Comparison of ENCODE assay signal across 8 cellular contexts in the genomic region with DNA sequence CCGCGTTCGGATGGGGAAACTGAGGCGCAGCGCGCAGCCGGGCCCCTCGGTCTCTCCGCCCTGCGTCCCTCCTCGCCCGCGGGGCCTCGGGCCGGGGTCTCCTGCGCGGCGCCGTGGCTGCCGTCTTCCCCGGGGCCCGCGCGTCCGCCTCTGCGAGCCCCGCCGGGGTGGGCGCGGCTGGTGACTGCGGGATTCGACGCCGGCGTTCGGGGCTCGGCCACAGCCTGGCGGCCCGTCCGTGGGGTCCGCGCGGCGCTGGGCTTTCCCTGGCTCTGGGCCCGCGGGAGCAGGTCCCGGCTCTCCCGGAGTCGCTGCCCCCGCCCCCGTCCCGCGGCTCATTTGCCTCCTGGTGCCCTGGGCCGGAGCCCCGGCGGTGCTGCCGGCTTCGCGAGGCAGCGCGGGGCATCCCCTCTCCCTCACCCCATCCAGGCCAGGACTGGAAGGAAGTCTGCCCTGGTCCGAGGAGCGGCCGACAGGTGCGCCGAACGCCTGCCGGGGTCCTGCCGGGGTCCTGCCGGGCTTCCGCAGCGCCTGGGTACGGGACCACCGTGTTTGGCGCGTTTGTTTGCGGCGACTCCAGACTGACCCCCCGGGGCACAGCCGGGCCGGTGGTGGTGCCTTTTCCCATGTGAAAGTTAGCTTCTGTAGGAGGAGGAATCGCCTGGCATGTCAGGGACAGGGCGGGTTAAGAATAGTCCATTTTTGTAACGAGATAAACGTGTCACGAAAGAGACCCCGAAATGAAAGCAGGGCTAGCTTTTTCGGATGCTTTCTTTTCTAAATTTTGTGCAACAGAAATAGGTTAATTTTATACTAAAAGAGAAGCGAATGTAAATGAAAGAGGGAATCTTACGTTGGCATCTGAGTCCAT. TPM values are rescaled to one million over a fixed set of nuclear protein-coding genes. Genes with fewer than 3 reads are reported as not detected.
A peak's percentile ranks its signal among the peaks of the same experiment; 100 is the strongest.
DNase-seq lines count a peak whose midpoint lies in the region; ATAC-seq, FAIRE-seq and TF ChIP-seq lines count a peak whose summit lies in the region.

No MANE protein-coding gene starts in this region.

- TF ChIP-seq CTCF in colonic mucosa (IDR thresholded peaks at IDR 0.05) (no peak), mesothelial cell of epicardium (IDR thresholded peaks at IDR 0.05; ENCODE audit: unreplicated experiment) (no peak)

- H3K9me3 ChIP-seq in KOPT-K1 (ENCODE audit: insufficient read depth, low read length, poor library complexity, severe bottlenecking) (no peaks in the 10 kb centered on the region), colonic mucosa (no peaks in the 10 kb centered on the region)

- peaks cover 9% of the 10 kb centered on the region for H3K4me1 Mint-ChIP-seq in mesothelial cell of epicardium

- peaks cover 6% of the 10 kb centered on the region for H3K4me1 ChIP-seq in colonic mucosa

- H3K27ac Mint-ChIP-seq in mesothelial cell of epicardium = no peak overlapping the region

- intact Hi-C loops in colonic mucosa (cut with DNase I) = no loop called here

- H3K27me3 Mint-ChIP-seq in mesothelial cell of epicardium (ENCODE audit: low read depth) = peaks cover 1% of the 10 kb centered on the region

- FAIRE-seq in HTR-8/SVneo (lab: Jason Lieb, UNC) = no peak

- H3K9me3 Mint-ChIP-seq in mesothelial cell of epicardium = no peaks in the 10 kb centered on the region

- no peak for DNase-seq in colonic mucosa
- no peak for DNase-seq in mesothelial cell of epicardium (ENCODE audit: low spot score in 2 of 2, unreplicated experiment in 2 of 2)
- no peak for DNase-seq in HTR-8/SVneo (ENCODE audit: insufficient read length, low spot score)
- no peak for DNase-seq in NCI-H345 treated with DMSO at 0.1 percent for 48 hours (lab: John Stamatoyannopoulos, UW; ENCODE audit: unreplicated experiment)
- DNase-seq in HT-29 (ENCODE audit: low spot score) = no peak

- no peaks in the 10 kb centered on the region for H3K27me3 ChIP-seq in colonic mucosa

- H3K36me3 Mint-ChIP-seq in mesothelial cell of epicardium = peaks cover 6% of the 10 kb centered on the region

- peak overlapping the region; percentile 91 for H3K4me3 ChIP-seq in colonic mucosa

- H3K9ac ChIP-seq in colonic mucosa (ENCODE audit: low read depth in 2 of 2, low read length in 2 of 2) = peak overlapping the region; percentile 67 to 92

- peak overlapping the region; percentile 66 for H3K4me3 Mint-ChIP-seq in mesothelial cell of epicardium

- H3K36me3 ChIP-seq in KOPT-K1 (ENCODE audit: insufficient read depth, low read length) = peaks cover 24% of the 10 kb centered on the region
- peaks cover 9% of the 10 kb centered on the region for H3K36me3 ChIP-seq in colonic mucosa

- ATAC-seq in GM18907 (IDR thresholded peaks at IDR 0.05; ENCODE audit: unreplicated experiment) (peak; percentile 25), GM19463 (IDR thresholded peaks at IDR 0.05; ENCODE audit: unreplicated experiment) (no peak)

- H3K27ac ChIP-seq in KOPT-K1 (ENCODE audit: low read depth, low read length, poor library complexity, severe bottlenecking) (peak overlapping the region; percentile 66), colonic mucosa (peak overlapping the region; percentile 34)

RNA-seq across cellular contexts. Expression of a gene that starts 0.7 kb away (rescaled TPM):
- total RNA-seq in colonic mucosa (10 to 100 TPM; 29.1 to 43.5 TPM), mesothelial cell of epicardium (23.1 to 26.9 TPM (median 26.5 TPM) in 3 replicates)
- 9.7 and 12.7 TPM in 2 replicates for total RNA-seq in HT-29 (2014; rRNA removed; shearing (Covaris generic))

RNA-seq across cellular contexts. Expression of a gene that starts 42.6 kb away (rescaled TPM):
- total RNA-seq in colonic mucosa = 10 to 100 TPM; 14.7 to 22.7 TPM
- 46.5 to 48.9 TPM (median 47.6 TPM) in 3 replicates for total RNA-seq in mesothelial cell of epicardium
- total RNA-seq in HT-29 (2014; rRNA removed; shearing (Covaris generic)) = 93.8 and 105 TPM in 2 replicates
